Comparison of ENCODE assay signal across 8 cellular contexts in the genomic region with DNA sequence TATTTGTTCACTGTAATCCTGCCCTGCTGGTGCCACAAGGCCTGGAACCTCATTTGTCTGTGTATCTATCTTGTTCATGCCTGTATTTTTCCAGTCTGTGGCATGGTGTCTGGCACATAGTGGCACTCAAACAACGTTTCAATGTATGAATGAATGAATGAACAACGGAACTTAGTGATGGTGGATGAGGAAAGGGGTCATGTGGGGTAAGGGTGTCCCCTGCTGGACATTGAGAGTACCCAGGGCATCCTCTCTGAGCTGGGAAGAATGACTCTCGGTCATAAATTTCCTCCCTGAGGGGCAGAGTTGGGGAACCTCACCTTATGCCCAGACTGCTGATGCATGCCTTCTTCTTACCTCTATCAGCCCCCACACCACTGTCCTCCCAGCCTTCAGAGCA. TPM values are rescaled to one million over a fixed set of nuclear protein-coding genes. Genes with fewer than 3 reads are reported as not detected.
DNase-seq lines count a peak whose midpoint lies in the region; ATAC-seq and TF ChIP-seq lines count a peak whose summit lies in the region.
"Had no signal": no experiment of that assay in that cellular context is flagged by ENCODE, and none has a peak within 500 bp of the region (broad histone marks: within the 10 kb centered on the region; RNA-seq: fewer than 3 reads in every experiment).

No MANE protein-coding gene starts in this region.

- intact Hi-C loops in Calu3 (cut with micrococcal nuclease; ENCODE audit: unreplicated experiment) = loop anchor here (10.0 kb wide), 1 partner anchor 117 kb away; no protein-coding TSS in a partner anchor
- intact Hi-C loops in aorta (cut with DNase I) = no loop called here

- TF ChIP-seq CTCF in Calu3 (IDR thresholded peaks at IDR 0.05; ENCODE audit: unreplicated experiment) = no peak
- peak; percentile 83 for TF ChIP-seq CTCF in HFF-Myc (IDR thresholded peaks at IDR 0.05; ENCODE audit: low read depth, low read length, missing control alignments)
- TF ChIP-seq CTCF in endothelial cell (IDR thresholded peaks at IDR 0.05; ENCODE audit: unreplicated experiment) = peak; percentile 26

- H3K4me1 Mint-ChIP-seq in Calu3 (ENCODE audit: low read depth, unreplicated experiment) (peaks cover 16% of the 10 kb centered on the region), endothelial cell (ENCODE audit: unreplicated experiment) (no peaks in the 10 kb centered on the region)
- peaks cover 38% of the 10 kb centered on the region for H3K4me1 Mint-ChIP-seq in T-helper 2 cell treated with Interferon-gamma antibody and Interleukin-4, amounts not matched to agents 5 μg/mL and 100 μg/mL, for 36 hours (ENCODE audit: low read depth)

- H3K27ac Mint-ChIP-seq in Calu3 (ENCODE audit: unreplicated experiment) = no peak overlapping the region
- H3K27ac Mint-ChIP-seq in T-helper 2 cell treated with Interferon-gamma antibody and Interleukin-4, amounts not matched to agents 5 μg/mL and 100 μg/mL, for 36 hours = no peak overlapping the region
- H3K27ac Mint-ChIP-seq in endothelial cell (ENCODE audit: unreplicated experiment) = no peak overlapping the region

- H3K27ac ChIP-seq in aorta (ENCODE audit: low read depth in 1 of 2, low read length in 2 of 2) = no peak overlapping the region
- H3K27ac ChIP-seq: skin epidermis had no signal

- CTCF ChIA-PET in Calu3 (lab: Charles Lee) = interaction anchor here (0.6 to 1.2 kb wide), 4 partner anchors 30 to 246 kb away, joined by 3 to 8 read pairs (median 4); no protein-coding TSS in a partner anchor

- no peaks in the 10 kb centered on the region for H3K9me3 ChIP-seq in aorta (ENCODE audit: control insufficient read depth, low read length)

- H3K36me3 Mint-ChIP-seq in Calu3 (ENCODE audit: insufficient read depth, unreplicated experiment) (no peaks in the 10 kb centered on the region), endothelial cell (ENCODE audit: low read depth, unreplicated experiment) (no peaks in the 10 kb centered on the region)
- H3K36me3 Mint-ChIP-seq in T-helper 2 cell treated with Interferon-gamma antibody and Interleukin-4, amounts not matched to agents 5 μg/mL and 100 μg/mL, for 36 hours (ENCODE audit: low read depth) = no peaks in the 10 kb centered on the region

- H3K36me3 ChIP-seq in aorta (ENCODE audit: control insufficient read depth in 1 of 2, insufficient read depth in 2 of 2, low read length in 1 of 2) = no peaks in the 10 kb centered on the region

- 6 to 9% methylated on average over 3 of the region's 3 CpGs for WGBS in aorta, 2 donors

- H3K4me1 ChIP-seq in aorta (ENCODE audit: control insufficient read depth in 1 of 2, insufficient read depth in 2 of 2, low read length in 2 of 2) = no peaks in the 10 kb centered on the region

- H3K27me3 ChIP-seq in aorta (ENCODE audit: control insufficient read depth in 1 of 2, insufficient read depth in 2 of 2, low read length in 1 of 2) = no peaks in the 10 kb centered on the region

- DNase-seq in Calu3 (peak; percentile 39), HFF-Myc (ENCODE audit: extremely low read depth, low read depth) (peak; percentile 33), endothelial cell (ENCODE audit: low spot score) (peak; percentile 49), renal cortical epithelial cell (ENCODE audit: low read depth) (peak; percentile 50), aorta (no peak)
- peak; percentile 22 for DNase-seq in T-helper 2 cell treated with Interferon-gamma antibody and Interleukin-4, amounts not matched to agents 5 μg/mL and 100 μg/mL, for 36 hours (ENCODE audit: low spot score)

- no TSS peak for BruUV-seq in Calu3 (replicated peaks; lab: Mats Ljungman, UMichigan)

- H3K4me3 ChIP-seq in HFF-Myc (replicated peaks; ENCODE audit: low read depth, low read length) = no peak overlapping the region
- no peak overlapping the region for H3K4me3 ChIP-seq in aorta (ENCODE audit: low read length in 2 of 2)
- H3K4me3 ChIP-seq: skin epidermis had no signal

- H3K27me3 Mint-ChIP-seq in Calu3 (ENCODE audit: unreplicated experiment) = peaks cover 28% of the 10 kb centered on the region
- peaks cover 5% of the 10 kb centered on the region for H3K27me3 Mint-ChIP-seq in T-helper 2 cell treated with Interferon-gamma antibody and Interleukin-4, amounts not matched to agents 5 μg/mL and 100 μg/mL, for 36 hours (ENCODE audit: low read depth)
- H3K27me3 Mint-ChIP-seq in endothelial cell (ENCODE audit: unreplicated experiment) = peaks cover 2% of the 10 kb centered on the region

- H3K4me3 Mint-ChIP-seq in Calu3 (ENCODE audit: low read depth, unreplicated experiment) (no peak overlapping the region), endothelial cell (ENCODE audit: unreplicated experiment) (no peak overlapping the region)
- no peak overlapping the region for H3K4me3 Mint-ChIP-seq in T-helper 2 cell treated with Interferon-gamma antibody and Interleukin-4, amounts not matched to agents 5 μg/mL and 100 μg/mL, for 36 hours

- no peak for ATAC-seq in HG03439 (IDR thresholded peaks at IDR 0.05; ENCODE audit: unreplicated experiment)
- ATAC-seq in aorta (ENCODE audit: low FRiP score) = no peak

- H3K9me3 Mint-ChIP-seq in Calu3 (ENCODE audit: low read depth, unreplicated experiment) (no peaks in the 10 kb centered on the region), endothelial cell (ENCODE audit: unreplicated experiment) (no peaks in the 10 kb centered on the region)
- H3K9me3 Mint-ChIP-seq in T-helper 2 cell treated with Interferon-gamma antibody and Interleukin-4, amounts not matched to agents 5 μg/mL and 100 μg/mL, for 36 hours = no peaks in the 10 kb centered on the region

RNA-seq across cellular contexts. Expression of a gene that starts 18.9 kb away (rescaled TPM):
- not detected in 2 replicates for total RNA-seq in Calu3 (2022)
- not detected for total RNA-seq in endothelial cell (ENCODE audit: unreplicated experiment)
- not detected in 2 replicates for total RNA-seq in renal cortical epithelial cell
- under 1 TPM; 0.24 to 0.65 TPM for total RNA-seq in aorta
- under 1 TPM in 1 of 2 donors, not detected in 1; 0.87 TPM for polyA plus RNA-seq in aorta

RNA-seq across cellular contexts. Expression of a gene that starts 19.2 kb away (rescaled TPM):
- total RNA-seq in Calu3 (2022) (not detected in 2 replicates), endothelial cell (ENCODE audit: unreplicated experiment) (107 TPM), renal cortical epithelial cell (not detected in 2 replicates), aorta (not detected)
- not detected for polyA plus RNA-seq in aorta

RNA-seq across cellular contexts. Expression of a gene that starts 37.5 kb away (rescaled TPM):
- total RNA-seq in Calu3 (2022) = 6.4 and 17.6 TPM in 2 replicates
- total RNA-seq in endothelial cell (ENCODE audit: unreplicated experiment) = 1.4 TPM
- total RNA-seq in renal cortical epithelial cell = 0.35 and 7.1 TPM in 2 replicates
- under 1 TPM in 1 of 2 donors, not detected in 1; 0.27 TPM for total RNA-seq in aorta
- 1 to 10 TPM in 1 of 2 donors, under 1 TPM in 1; 0.05 to 6.4 TPM for polyA plus RNA-seq in aorta

RNA-seq across cellular contexts. Expression of a gene that starts 40.7 kb away (rescaled TPM):
- 32.8 and 42.8 TPM in 2 replicates for total RNA-seq in Calu3 (2022)
- 63.5 TPM for total RNA-seq in endothelial cell (ENCODE audit: unreplicated experiment)
- total RNA-seq in renal cortical epithelial cell = 39.1 and 43.9 TPM in 2 replicates
- total RNA-seq in aorta = 10 to 100 TPM; 42.3 to 46.4 TPM
- polyA plus RNA-seq in aorta = 10 to 100 TPM; 18.0 to 25.5 TPM

Comparison
In these comparisons a context has a peak if more than half of its experiments do, and no peak if none do; other contexts are left out.
1. DNase-seq: peak in Calu3 (single experiment), HFF-Myc (single experiment), T-helper 2 cell treated with Interferon-gamma antibody and Interleukin-4, amounts not matched to agents 5 μg/mL and 100 μg/mL, for 36 hours (single experiment), endothelial cell (single experiment) and renal cortical epithelial cell (single experiment); none in aorta (0 of 2).
2. RNA of a gene that starts 19.2 kb away (total RNA-seq): 107 TPM in endothelial cell (single experiment); not detected in Calu3, not detected in renal cortical epithelial cell and not detected in aorta; every median in the first group is over 100 times any median in the second.